2 cellular contexts compared by ENCODE assay signal in genomic region chr5:129094087-129094923, GRCh38.
A peak's percentile ranks its signal among the peaks of the same experiment; 100 is the strongest.
TF ChIP-seq lines count a peak whose summit lies in the region.

TSS of gene ISOC1 (plus strand) at chr5:129094749. CDS start at chr5:129094767, 18 bp downstream.

TF ChIP-seq in A549, 52 proteins besides CTCF, POLR2A, EP300 and RAD21 (continued from another document):
- TF ChIP-seq FOSB (CRISPR knock-in tag; IDR thresholded peaks at IDR 0.05): no peak
- TF ChIP-seq RCOR1 (IDR thresholded peaks at IDR 0.05; ENCODE audit: low read depth, low read length): no peak
- TF ChIP-seq ZC3H11A (IDR thresholded peaks at IDR 0.05): no peak
- TF ChIP-seq BCL3 (IDR thresholded peaks at IDR 0.05): peak; percentile 46; the same call in 1 of the 3 replicates
- TF ChIP-seq SREBF2 (IDR thresholded peaks at IDR 0.05): no peak
- no peak for TF ChIP-seq RFX5 (IDR thresholded peaks at IDR 0.05)
- TF ChIP-seq ZFP36 (IDR thresholded peaks at IDR 0.05; ENCODE audit: borderline replicate concordance, partially characterized antibody): no peak
- no peak for TF ChIP-seq HEYL (CRISPR knock-in tag; IDR thresholded peaks at IDR 0.05)
- TF ChIP-seq HDAC2 (IDR thresholded peaks at IDR 0.05): no peak
- TF ChIP-seq PHF8 (IDR thresholded peaks at IDR 0.05; ENCODE audit: borderline replicate concordance, low read depth): no peak; the same call in 1 of the 2 replicates
- TF ChIP-seq KDM1A (IDR thresholded peaks at IDR 0.05; ENCODE audit: low read depth): no peak
- no peak for TF ChIP-seq HMGXB4 (CRISPR knock-in tag; IDR thresholded peaks at IDR 0.05; ENCODE audit: borderline replicate concordance)
- TF ChIP-seq CHD4 (IDR thresholded peaks at IDR 0.05; ENCODE audit: borderline replicate concordance): no peak
- TF ChIP-seq TP53 (CRISPR knock-in tag; IDR thresholded peaks at IDR 0.05): no peak
- peak; percentile 73 for TF ChIP-seq MAX (IDR thresholded peaks at IDR 0.05)
- TF ChIP-seq JUN (IDR thresholded peaks at IDR 0.05): peak; percentile 64 to 74; a peak in 3 of 5 replicates
- TF ChIP-seq NR3C1 (IDR thresholded peaks at IDR 0.05): no peak
- TF ChIP-seq, protein P1, sequence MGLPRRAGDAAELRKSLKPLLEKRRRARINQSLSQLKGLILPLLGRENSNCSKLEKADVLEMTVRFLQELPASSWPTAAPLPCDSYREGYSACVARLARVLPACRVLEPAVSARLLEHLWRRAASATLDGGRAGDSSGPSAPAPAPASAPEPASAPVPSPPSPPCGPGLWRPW (IDR thresholded peaks at IDR 0.05): no peak
- no peak for TF ChIP-seq MAFK (IDR thresholded peaks at IDR 0.05; ENCODE audit: partially characterized antibody)
- no peak for TF ChIP-seq BHLHE40 (IDR thresholded peaks at IDR 0.05; ENCODE audit: low read depth, low read length)

TF ChIP-seq in K562, 482 proteins besides CTCF, POLR2A, EP300 and RAD21 (continued from another document and continues in another):
- TF ChIP-seq, protein P2, sequence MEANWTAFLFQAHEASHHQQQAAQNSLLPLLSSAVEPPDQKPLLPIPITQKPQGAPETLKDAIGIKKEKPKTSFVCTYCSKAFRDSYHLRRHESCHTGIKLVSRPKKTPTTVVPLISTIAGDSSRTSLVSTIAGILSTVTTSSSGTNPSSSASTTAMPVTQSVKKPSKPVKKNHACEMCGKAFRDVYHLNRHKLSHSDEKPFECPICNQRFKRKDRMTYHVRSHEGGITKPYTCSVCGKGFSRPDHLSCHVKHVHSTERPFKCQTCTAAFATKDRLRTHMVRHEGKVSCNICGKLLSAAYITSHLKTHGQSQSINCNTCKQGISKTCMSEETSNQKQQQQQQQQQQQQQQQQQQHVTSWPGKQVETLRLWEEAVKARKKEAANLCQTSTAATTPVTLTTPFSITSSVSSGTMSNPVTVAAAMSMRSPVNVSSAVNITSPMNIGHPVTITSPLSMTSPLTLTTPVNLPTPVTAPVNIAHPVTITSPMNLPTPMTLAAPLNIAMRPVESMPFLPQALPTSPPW (CRISPR knock-in tag; IDR thresholded peaks at IDR 0.05): peak; percentile 83
- peak; percentile 52; the same call in 1 of the 2 replicates for TF ChIP-seq XRCC5 (IDR thresholded peaks at IDR 0.05; ENCODE audit: low read depth, low read length)
- TF ChIP-seq RBM17 (IDR thresholded peaks at IDR 0.05; ENCODE audit: borderline replicate concordance, low read depth, low read length): no peak
- TF ChIP-seq MTA1 (IDR thresholded peaks at IDR 0.05; ENCODE audit: borderline replicate concordance): peak; percentile 68
- TF ChIP-seq MYC (IDR thresholded peaks at IDR 0.05; ENCODE audit: low read depth, low read length): peak; percentile 26
- 0 out of 2 replicates have a peak, but pooled peaks have one; percentile 26 for TF ChIP-seq MYC (CRISPR knock-in tag; IDR thresholded peaks at IDR 0.05; ENCODE audit: borderline replicate concordance, low read depth)
- no peak for TF ChIP-seq SAFB (IDR thresholded peaks at IDR 0.05; ENCODE audit: borderline replicate concordance, low read depth, low read length)
- TF ChIP-seq ZNF644 (tag; IDR thresholded peaks at IDR 0.05; ENCODE audit: low read depth): no peak
- TF ChIP-seq ZBTB33 (CRISPR knock-in tag; IDR thresholded peaks at IDR 0.05): peak; percentile 75; the same call in 1 of the 2 replicates
- TF ChIP-seq, protein P3, sequence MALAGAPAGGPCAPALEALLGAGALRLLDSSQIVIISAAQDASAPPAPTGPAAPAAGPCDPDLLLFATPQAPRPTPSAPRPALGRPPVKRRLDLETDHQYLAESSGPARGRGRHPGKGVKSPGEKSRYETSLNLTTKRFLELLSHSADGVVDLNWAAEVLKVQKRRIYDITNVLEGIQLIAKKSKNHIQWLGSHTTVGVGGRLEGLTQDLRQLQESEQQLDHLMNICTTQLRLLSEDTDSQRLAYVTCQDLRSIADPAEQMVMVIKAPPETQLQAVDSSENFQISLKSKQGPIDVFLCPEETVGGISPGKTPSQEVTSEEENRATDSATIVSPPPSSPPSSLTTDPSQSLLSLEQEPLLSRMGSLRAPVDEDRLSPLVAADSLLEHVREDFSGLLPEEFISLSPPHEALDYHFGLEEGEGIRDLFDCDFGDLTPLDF (CRISPR knock-in tag; IDR thresholded peaks at IDR 0.05): 0 out of 2 replicates have a peak, but pooled peaks have one; percentile 84
- 0 out of 2 replicates have a peak, but pooled peaks have one; percentile 32 for TF ChIP-seq ZNF395 (CRISPR knock-in tag; IDR thresholded peaks at IDR 0.05)
- TF ChIP-seq NCOA1 (IDR thresholded peaks at IDR 0.05; ENCODE audit: low read depth): no peak
- TF ChIP-seq NR2C2 (CRISPR knock-in tag; IDR thresholded peaks at IDR 0.05): no peak
- peak; percentile 54; the same call in 1 of the 2 replicates for TF ChIP-seq NR2C2 (tag; IDR thresholded peaks at IDR 0.05)
- no peak for TF ChIP-seq SMAD3 (CRISPR knock-in tag; conservative IDR thresholded peaks at IDR 0.05)
- no peak for TF ChIP-seq FOXK1 (CRISPR knock-in tag; IDR thresholded peaks at IDR 0.05; ENCODE audit: borderline replicate concordance)
- TF ChIP-seq FOS (IDR thresholded peaks at IDR 0.05; ENCODE audit: extremely low read depth, insufficient read length): no peak
- no peak for TF ChIP-seq ZNF778 (CRISPR knock-in tag; IDR thresholded peaks at IDR 0.05)
- TF ChIP-seq, protein P4, sequence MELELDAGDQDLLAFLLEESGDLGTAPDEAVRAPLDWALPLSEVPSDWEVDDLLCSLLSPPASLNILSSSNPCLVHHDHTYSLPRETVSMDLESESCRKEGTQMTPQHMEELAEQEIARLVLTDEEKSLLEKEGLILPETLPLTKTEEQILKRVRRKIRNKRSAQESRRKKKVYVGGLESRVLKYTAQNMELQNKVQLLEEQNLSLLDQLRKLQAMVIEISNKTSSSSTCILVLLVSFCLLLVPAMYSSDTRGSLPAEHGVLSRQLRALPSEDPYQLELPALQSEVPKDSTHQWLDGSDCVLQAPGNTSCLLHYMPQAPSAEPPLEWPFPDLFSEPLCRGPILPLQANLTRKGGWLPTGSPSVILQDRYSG (tag; conservative IDR thresholded peaks at IDR 0.05; ENCODE audit: low read depth): no peak
- TF ChIP-seq POLR2G (IDR thresholded peaks at IDR 0.05; ENCODE audit: low read depth, low read length): peak; percentile 97
- TF ChIP-seq XRCC4 (IDR thresholded peaks at IDR 0.05; ENCODE audit: extremely low read depth, insufficient read depth, insufficient read length): no peak
- TF ChIP-seq, protein P5, sequence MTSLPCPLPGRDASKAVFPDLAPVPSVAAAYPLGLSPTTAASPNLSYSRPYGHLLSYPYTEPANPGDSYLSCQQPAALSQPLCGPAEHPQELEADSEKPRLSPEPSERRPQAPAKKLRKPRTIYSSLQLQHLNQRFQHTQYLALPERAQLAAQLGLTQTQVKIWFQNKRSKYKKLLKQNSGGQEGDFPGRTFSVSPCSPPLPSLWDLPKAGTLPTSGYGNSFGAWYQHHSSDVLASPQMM (CRISPR knock-in tag; IDR thresholded peaks at IDR 0.05): no peak
- TF ChIP-seq, protein P6, sequence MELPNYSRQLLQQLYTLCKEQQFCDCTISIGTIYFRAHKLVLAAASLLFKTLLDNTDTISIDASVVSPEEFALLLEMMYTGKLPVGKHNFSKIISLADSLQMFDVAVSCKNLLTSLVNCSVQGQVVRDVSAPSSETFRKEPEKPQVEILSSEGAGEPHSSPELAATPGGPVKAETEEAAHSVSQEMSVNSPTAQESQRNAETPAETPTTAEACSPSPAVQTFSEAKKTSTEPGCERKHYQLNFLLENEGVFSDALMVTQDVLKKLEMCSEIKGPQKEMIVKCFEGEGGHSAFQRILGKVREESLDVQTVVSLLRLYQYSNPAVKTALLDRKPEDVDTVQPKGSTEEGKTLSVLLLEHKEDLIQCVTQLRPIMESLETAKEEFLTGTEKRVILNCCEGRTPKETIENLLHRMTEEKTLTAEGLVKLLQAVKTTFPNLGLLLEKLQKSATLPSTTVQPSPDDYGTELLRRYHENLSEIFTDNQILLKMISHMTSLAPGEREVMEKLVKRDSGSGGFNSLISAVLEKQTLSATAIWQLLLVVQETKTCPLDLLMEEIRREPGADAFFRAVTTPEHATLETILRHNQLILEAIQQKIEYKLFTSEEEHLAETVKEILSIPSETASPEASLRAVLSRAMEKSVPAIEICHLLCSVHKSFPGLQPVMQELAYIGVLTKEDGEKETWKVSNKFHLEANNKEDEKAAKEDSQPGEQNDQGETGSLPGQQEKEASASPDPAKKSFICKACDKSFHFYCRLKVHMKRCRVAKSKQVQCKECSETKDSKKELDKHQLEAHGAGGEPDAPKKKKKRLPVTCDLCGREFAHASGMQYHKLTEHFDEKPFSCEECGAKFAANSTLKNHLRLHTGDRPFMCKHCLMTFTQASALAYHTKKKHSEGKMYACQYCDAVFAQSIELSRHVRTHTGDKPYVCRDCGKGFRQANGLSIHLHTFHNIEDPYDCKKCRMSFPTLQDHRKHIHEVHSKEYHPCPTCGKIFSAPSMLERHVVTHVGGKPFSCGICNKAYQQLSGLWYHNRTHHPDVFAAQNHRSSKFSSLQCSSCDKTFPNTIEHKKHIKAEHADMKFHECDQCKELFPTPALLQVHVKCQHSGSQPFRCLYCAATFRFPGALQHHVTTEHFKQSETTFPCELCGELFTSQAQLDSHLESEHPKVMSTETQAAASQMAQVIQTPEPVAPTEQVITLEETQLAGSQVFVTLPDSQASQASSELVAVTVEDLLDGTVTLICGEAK (IDR thresholded peaks at IDR 0.05): 0 out of 2 replicates have a peak, but pooled peaks have one; percentile 11
- TF ChIP-seq, protein P6 (CRISPR knock-in tag; IDR thresholded peaks at IDR 0.05): no peak
- TF ChIP-seq ZNF639 (CRISPR knock-in tag; conservative IDR thresholded peaks at IDR 0.05 in 1 of 2, IDR thresholded peaks at IDR 0.05 in 1 of 2): peak in 1 of 2 experiments; percentile 55; a peak in 1 of 4 replicates
- TF ChIP-seq NBN (IDR thresholded peaks at IDR 0.05; ENCODE audit: low read depth): peak; percentile 42; the same call in 1 of the 2 replicates
- 0 out of 2 replicates have a peak, but pooled peaks have one; percentile 40 for TF ChIP-seq E2F4 (CRISPR knock-in tag; IDR thresholded peaks at IDR 0.05; ENCODE audit: low read depth)
- peak; percentile 54 to 93 (median 91) for TF ChIP-seq YY1 (IDR thresholded peaks at IDR 0.05; ENCODE audit: borderline replicate concordance in 1 of 3, control insufficient read depth in 1 of 3, extremely low read depth in 1 of 3, insufficient read depth in 3 of 3, insufficient read length in 1 of 3, insufficient replicate concordance in 2 of 3, low read depth in 1 of 3, low read length in 2 of 3)
